Comparison of ENCODE assay signal across 1 cellular context in the genomic region with DNA sequence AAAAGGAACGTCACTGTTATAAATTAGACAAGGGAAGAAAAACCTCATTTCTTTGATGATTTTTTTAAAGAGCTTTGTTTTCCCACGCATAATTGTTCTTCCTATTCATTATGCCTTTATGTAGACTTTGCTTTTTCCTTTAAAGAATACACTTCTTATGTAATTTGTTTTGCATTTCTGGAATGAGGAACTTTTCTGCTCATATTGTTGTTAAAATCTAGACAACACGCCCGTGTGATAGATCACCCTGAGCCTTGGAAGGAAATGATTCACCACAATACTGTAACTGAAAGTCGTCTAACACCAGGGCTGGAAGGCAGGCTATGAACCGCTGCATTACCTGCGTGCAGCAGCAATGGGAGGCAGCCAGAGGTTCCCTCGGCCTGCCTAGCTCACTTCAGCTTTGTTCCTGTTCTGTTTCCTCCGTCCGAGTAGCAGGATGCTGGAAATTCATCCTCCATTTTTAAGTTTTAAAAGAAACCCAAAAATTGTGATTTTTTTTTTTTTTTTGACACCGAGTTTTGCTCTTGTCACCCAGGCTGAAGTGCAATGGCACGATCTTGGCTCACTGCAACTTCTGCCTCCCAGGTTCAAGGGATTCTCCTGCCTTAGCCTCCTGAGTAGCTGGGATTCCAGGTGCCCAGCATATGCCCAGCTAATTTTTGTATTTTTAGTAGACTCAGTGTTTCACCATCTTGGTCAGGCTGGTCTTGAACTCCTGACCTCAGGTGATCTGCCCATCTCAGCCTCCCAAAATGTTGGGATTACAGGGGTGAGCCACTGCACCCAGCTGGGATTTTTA.
TF ChIP-seq lines count a peak whose summit lies in the region.

No MANE protein-coding gene starts in this region.

TF ChIP-seq in HepG2, 621 proteins besides CTCF, POLR2A, EP300 and RAD21 (continued from another document and continues in another):
- TF ChIP-seq, protein P1, sequence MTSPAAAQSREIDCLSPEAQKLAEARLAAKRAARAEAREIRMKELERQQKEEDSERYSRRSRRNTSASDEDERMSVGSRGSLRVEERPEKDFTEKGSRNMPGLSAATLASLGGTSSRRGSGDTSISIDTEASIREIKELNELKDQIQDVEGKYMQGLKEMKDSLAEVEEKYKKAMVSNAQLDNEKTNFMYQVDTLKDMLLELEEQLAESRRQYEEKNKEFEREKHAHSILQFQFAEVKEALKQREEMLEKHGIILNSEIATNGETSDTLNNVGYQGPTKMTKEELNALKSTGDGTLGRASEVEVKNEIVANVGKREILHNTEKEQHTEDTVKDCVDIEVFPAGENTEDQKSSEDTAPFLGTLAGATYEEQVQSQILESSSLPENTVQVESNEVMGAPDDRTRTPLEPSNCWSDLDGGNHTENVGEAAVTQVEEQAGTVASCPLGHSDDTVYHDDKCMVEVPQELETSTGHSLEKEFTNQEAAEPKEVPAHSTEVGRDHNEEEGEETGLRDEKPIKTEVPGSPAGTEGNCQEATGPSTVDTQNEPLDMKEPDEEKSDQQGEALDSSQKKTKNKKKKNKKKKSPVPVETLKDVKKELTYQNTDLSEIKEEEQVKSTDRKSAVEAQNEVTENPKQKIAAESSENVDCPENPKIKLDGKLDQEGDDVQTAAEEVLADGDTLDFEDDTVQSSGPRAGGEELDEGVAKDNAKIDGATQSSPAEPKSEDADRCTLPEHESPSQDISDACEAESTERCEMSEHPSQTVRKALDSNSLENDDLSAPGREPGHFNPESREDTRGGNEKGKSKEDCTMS (CRISPR knock-in tag; conservative IDR thresholded peaks at IDR 0.05): no peak
- TF ChIP-seq, protein P2, sequence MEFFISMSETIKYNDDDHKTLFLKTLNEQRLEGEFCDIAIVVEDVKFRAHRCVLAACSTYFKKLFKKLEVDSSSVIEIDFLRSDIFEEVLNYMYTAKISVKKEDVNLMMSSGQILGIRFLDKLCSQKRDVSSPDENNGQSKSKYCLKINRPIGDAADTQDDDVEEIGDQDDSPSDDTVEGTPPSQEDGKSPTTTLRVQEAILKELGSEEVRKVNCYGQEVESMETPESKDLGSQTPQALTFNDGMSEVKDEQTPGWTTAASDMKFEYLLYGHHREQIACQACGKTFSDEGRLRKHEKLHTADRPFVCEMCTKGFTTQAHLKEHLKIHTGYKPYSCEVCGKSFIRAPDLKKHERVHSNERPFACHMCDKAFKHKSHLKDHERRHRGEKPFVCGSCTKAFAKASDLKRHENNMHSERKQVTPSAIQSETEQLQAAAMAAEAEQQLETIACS (CRISPR knock-in tag; IDR thresholded peaks at IDR 0.05): 0 out of 2 replicates have a peak, but pooled peaks have one; percentile 17
- TF ChIP-seq, protein P3, sequence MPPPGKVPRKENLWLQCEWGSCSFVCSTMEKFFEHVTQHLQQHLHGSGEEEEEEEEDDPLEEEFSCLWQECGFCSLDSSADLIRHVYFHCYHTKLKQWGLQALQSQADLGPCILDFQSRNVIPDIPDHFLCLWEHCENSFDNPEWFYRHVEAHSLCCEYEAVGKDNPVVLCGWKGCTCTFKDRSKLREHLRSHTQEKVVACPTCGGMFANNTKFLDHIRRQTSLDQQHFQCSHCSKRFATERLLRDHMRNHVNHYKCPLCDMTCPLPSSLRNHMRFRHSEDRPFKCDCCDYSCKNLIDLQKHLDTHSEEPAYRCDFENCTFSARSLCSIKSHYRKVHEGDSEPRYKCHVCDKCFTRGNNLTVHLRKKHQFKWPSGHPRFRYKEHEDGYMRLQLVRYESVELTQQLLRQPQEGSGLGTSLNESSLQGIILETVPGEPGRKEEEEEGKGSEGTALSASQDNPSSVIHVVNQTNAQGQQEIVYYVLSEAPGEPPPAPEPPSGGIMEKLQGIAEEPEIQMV (CRISPR knock-in tag; IDR thresholded peaks at IDR 0.05; ENCODE audit: low read depth): no peak
- TF ChIP-seq, protein P4, sequence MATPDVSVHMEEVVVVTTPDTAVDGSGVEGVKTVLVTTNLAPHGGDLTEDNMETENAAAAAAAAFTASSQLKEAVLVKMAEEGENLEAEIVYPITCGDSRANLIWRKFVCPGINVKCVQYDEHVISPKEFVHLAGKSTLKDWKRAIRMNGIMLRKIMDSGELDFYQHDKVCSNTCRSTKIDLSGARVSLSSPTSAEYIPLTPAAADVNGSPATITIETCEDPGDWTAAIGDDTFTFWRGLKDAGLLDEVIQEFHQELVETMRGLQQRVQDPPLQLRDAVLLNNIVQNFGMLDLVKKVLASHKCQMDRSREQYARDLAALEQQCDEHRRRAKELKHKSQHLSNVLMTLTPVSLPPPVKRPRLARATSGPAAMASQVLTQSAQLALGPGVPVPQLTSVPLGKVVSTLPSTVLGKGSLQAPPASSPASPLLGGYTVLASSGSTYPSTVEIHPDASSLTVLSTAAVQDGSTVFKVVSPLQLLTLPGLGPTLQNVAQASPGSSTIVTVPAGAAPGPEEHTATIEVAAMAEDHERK (CRISPR knock-in tag; IDR thresholded peaks at IDR 0.05; ENCODE audit: low read depth): no peak
- TF ChIP-seq AGO1 (IDR thresholded peaks at IDR 0.05; ENCODE audit: low read depth, low read length, poor library complexity, severe bottlenecking) (no peak), MED13 (CRISPR knock-in tag; IDR thresholded peaks at IDR 0.05) (peak; percentile 49; the same call in 1 of the 2 replicates), GTF2F1 (IDR thresholded peaks at IDR 0.05; ENCODE audit: low read length) (no peak), CHCHD3 (CRISPR knock-in tag; IDR thresholded peaks at IDR 0.05) (no peak), HNRNPH1 (optimal IDR thresholded peaks at IDR 0.05; ENCODE audit: low read depth, low read length) (no peak), MXD4 (CRISPR knock-in tag; IDR thresholded peaks at IDR 0.05) (no peak), ZNF329 (CRISPR knock-in tag; IDR thresholded peaks at IDR 0.05; ENCODE audit: low read depth) (no peak), ZSCAN12 (CRISPR knock-in tag; IDR thresholded peaks at IDR 0.05) (no peak), MED8 (CRISPR knock-in tag; IDR thresholded peaks at IDR 0.05; ENCODE audit: insufficient replicate concordance) (no peak), SRSF1 (optimal IDR thresholded peaks at IDR 0.05; ENCODE audit: low read depth, low read length) (no peak), RNF2 (conservative IDR thresholded peaks at IDR 0.05; ENCODE audit: low read depth) (no peak), CAMTA2 (CRISPR knock-in tag; IDR thresholded peaks at IDR 0.05; ENCODE audit: borderline replicate concordance) (no peak), PLRG1 (conservative IDR thresholded peaks at IDR 0.05) (no peak), ERF (CRISPR knock-in tag; IDR thresholded peaks at IDR 0.05) (peak; percentile 23), SRSF4 (IDR thresholded peaks at IDR 0.05; ENCODE audit: low read depth, low read length, poor library complexity, severe bottlenecking) (no peak), ZNF10 (CRISPR knock-in tag; IDR thresholded peaks at IDR 0.05; ENCODE audit: borderline replicate concordance, low read depth) (no peak), ZNF274 (CRISPR knock-in tag; IDR thresholded peaks at IDR 0.05) (peak; percentile 59; the same call in 1 of the 2 replicates), GFI1 (CRISPR knock-in tag; IDR thresholded peaks at IDR 0.05; ENCODE audit: borderline replicate concordance) (no peak), KAT2B (IDR thresholded peaks at IDR 0.05; ENCODE audit: borderline replicate concordance, low read depth, low read length) (no peak), NFYB (CRISPR knock-in tag; IDR thresholded peaks at IDR 0.05) (no peak; the same call in 1 of the 2 replicates), MEIS1 (CRISPR knock-in tag; IDR thresholded peaks at IDR 0.05; ENCODE audit: borderline replicate concordance) (no peak; the same call in 1 of the 2 replicates), RAD51 (IDR thresholded peaks at IDR 0.05; ENCODE audit: borderline replicate concordance) (no peak), TGIF2 (CRISPR knock-in tag; IDR thresholded peaks at IDR 0.05) (no peak), MAFF (IDR thresholded peaks at IDR 0.05; ENCODE audit: low read depth, low read length) (no peak)
- TF ChIP-seq, protein P5, sequence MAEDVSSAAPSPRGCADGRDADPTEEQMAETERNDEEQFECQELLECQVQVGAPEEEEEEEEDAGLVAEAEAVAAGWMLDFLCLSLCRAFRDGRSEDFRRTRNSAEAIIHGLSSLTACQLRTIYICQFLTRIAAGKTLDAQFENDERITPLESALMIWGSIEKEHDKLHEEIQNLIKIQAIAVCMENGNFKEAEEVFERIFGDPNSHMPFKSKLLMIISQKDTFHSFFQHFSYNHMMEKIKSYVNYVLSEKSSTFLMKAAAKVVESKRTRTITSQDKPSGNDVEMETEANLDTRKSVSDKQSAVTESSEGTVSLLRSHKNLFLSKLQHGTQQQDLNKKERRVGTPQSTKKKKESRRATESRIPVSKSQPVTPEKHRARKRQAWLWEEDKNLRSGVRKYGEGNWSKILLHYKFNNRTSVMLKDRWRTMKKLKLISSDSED (CRISPR knock-in tag; IDR thresholded peaks at IDR 0.05): no peak
- TF ChIP-seq, protein P6, sequence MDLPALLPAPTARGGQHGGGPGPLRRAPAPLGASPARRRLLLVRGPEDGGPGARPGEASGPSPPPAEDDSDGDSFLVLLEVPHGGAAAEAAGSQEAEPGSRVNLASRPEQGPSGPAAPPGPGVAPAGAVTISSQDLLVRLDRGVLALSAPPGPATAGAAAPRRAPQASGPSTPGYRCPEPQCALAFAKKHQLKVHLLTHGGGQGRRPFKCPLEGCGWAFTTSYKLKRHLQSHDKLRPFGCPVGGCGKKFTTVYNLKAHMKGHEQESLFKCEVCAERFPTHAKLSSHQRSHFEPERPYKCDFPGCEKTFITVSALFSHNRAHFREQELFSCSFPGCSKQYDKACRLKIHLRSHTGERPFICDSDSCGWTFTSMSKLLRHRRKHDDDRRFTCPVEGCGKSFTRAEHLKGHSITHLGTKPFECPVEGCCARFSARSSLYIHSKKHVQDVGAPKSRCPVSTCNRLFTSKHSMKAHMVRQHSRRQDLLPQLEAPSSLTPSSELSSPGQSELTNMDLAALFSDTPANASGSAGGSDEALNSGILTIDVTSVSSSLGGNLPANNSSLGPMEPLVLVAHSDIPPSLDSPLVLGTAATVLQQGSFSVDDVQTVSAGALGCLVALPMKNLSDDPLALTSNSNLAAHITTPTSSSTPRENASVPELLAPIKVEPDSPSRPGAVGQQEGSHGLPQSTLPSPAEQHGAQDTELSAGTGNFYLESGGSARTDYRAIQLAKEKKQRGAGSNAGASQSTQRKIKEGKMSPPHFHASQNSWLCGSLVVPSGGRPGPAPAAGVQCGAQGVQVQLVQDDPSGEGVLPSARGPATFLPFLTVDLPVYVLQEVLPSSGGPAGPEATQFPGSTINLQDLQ (CRISPR knock-in tag; IDR thresholded peaks at IDR 0.05): no peak
- TF ChIP-seq, protein P7, sequence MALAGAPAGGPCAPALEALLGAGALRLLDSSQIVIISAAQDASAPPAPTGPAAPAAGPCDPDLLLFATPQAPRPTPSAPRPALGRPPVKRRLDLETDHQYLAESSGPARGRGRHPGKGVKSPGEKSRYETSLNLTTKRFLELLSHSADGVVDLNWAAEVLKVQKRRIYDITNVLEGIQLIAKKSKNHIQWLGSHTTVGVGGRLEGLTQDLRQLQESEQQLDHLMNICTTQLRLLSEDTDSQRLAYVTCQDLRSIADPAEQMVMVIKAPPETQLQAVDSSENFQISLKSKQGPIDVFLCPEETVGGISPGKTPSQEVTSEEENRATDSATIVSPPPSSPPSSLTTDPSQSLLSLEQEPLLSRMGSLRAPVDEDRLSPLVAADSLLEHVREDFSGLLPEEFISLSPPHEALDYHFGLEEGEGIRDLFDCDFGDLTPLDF (CRISPR knock-in tag; IDR thresholded peaks at IDR 0.05): no peak
- TF ChIP-seq, protein P8, sequence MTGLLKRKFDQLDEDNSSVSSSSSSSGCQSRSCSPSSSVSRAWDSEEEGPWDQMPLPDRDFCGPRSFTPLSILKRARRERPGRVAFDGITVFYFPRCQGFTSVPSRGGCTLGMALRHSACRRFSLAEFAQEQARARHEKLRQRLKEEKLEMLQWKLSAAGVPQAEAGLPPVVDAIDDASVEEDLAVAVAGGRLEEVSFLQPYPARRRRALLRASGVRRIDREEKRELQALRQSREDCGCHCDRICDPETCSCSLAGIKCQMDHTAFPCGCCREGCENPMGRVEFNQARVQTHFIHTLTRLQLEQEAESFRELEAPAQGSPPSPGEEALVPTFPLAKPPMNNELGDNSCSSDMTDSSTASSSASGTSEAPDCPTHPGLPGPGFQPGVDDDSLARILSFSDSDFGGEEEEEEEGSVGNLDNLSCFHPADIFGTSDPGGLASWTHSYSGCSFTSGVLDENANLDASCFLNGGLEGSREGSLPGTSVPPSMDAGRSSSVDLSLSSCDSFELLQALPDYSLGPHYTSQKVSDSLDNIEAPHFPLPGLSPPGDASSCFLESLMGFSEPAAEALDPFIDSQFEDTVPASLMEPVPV (CRISPR knock-in tag; IDR thresholded peaks at IDR 0.05): peak; percentile 57; the same call in 1 of the 2 replicates
- TF ChIP-seq, protein P9, sequence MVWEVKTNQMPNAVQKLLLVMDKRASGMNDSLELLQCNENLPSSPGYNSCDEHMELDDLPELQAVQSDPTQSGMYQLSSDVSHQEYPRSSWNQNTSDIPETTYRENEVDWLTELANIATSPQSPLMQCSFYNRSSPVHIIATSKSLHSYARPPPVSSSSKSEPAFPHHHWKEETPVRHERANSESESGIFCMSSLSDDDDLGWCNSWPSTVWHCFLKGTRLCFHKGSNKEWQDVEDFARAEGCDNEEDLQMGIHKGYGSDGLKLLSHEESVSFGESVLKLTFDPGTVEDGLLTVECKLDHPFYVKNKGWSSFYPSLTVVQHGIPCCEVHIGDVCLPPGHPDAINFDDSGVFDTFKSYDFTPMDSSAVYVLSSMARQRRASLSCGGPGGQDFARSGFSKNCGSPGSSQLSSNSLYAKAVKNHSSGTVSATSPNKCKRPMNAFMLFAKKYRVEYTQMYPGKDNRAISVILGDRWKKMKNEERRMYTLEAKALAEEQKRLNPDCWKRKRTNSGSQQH (CRISPR knock-in tag; IDR thresholded peaks at IDR 0.05; ENCODE audit: low read depth): no peak
- TF ChIP-seq, protein P10, sequence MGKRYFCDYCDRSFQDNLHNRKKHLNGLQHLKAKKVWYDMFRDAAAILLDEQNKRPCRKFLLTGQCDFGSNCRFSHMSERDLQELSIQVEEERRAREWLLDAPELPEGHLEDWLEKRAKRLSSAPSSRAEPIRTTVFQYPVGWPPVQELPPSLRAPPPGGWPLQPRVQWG (CRISPR knock-in tag; IDR thresholded peaks at IDR 0.05; ENCODE audit: borderline replicate concordance, low read depth): no peak
- TF ChIP-seq, protein P11, sequence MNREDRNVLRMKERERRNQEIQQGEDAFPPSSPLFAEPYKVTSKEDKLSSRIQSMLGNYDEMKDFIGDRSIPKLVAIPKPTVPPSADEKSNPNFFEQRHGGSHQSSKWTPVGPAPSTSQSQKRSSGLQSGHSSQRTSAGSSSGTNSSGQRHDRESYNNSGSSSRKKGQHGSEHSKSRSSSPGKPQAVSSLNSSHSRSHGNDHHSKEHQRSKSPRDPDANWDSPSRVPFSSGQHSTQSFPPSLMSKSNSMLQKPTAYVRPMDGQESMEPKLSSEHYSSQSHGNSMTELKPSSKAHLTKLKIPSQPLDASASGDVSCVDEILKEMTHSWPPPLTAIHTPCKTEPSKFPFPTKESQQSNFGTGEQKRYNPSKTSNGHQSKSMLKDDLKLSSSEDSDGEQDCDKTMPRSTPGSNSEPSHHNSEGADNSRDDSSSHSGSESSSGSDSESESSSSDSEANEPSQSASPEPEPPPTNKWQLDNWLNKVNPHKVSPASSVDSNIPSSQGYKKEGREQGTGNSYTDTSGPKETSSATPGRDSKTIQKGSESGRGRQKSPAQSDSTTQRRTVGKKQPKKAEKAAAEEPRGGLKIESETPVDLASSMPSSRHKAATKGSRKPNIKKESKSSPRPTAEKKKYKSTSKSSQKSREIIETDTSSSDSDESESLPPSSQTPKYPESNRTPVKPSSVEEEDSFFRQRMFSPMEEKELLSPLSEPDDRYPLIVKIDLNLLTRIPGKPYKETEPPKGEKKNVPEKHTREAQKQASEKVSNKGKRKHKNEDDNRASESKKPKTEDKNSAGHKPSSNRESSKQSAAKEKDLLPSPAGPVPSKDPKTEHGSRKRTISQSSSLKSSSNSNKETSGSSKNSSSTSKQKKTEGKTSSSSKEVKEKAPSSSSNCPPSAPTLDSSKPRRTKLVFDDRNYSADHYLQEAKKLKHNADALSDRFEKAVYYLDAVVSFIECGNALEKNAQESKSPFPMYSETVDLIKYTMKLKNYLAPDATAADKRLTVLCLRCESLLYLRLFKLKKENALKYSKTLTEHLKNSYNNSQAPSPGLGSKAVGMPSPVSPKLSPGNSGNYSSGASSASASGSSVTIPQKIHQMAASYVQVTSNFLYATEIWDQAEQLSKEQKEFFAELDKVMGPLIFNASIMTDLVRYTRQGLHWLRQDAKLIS (CRISPR knock-in tag; IDR thresholded peaks at IDR 0.05): no peak
